In genomic region chr16:14445935-14446715, GRCh38 we compare ENCODE assay signal across 16 cellular contexts.
"Had no signal": no experiment of that assay in that cellular context is flagged by ENCODE, and none has a peak within 500 bp of the region (broad histone marks: within the 10 kb centered on the region; RNA-seq: fewer than 3 reads in every experiment).

No MANE protein-coding gene starts in this region.

- H3K4me3 Mint-ChIP-seq: activated T-cell treated with anti-CD3 and anti-CD28 coated beads, Interleukin-2, amount 50 U/mL, for 72 hours; effector memory CD8-positive, alpha-beta T cell; neural crest cell; stimulated activated naive B cell treated with anti-CD40 and anti-IgM and Interleukin-4, amounts not matched to agents 10 μg/mL and 1 μg/mL and 100 μg/mL, for 72 hours; T-helper 17 cell had no signal

- DNase-seq: activated CD4-positive, alpha-beta T cell treated with anti-CD3 and anti-CD28 coated beads for 1 hour; activated effector memory CD4-positive, alpha-beta T cell treated with anti-CD3 and anti-CD28 coated beads, Interleukin-2, amount 50 U/mL, for 16 hours; activated naive CD4-positive, alpha-beta T cell treated with anti-CD3 and anti-CD28 coated beads, Interleukin-2, amount 50 U/mL, for 16 hours; activated T-cell treated with anti-CD3 and anti-CD28 coated beads, Interleukin-2, amount 50 U/mL, for 72 hours; dermis blood vessel endothelial cell; effector memory CD8-positive, alpha-beta T cell; foreskin keratinocyte; hippocampal formation; mammary epithelial cell; ovary; spleen; stimulated activated naive B cell treated with anti-CD40 and anti-IgM and Interleukin-4, amounts not matched to agents 10 μg/mL and 1 μg/mL and 100 μg/mL, for 72 hours; T-helper 17 cell; uterus had no signal

- H3K9me3 Mint-ChIP-seq: activated T-cell treated with anti-CD3 and anti-CD28 coated beads, Interleukin-2, amount 50 U/mL, for 72 hours; effector memory CD8-positive, alpha-beta T cell; neural crest cell; stimulated activated naive B cell treated with anti-CD40 and anti-IgM and Interleukin-4, amounts not matched to agents 10 μg/mL and 1 μg/mL and 100 μg/mL, for 72 hours had no signal

- H3K27ac Mint-ChIP-seq: activated T-cell treated with anti-CD3 and anti-CD28 coated beads, Interleukin-2, amount 50 U/mL, for 72 hours; effector memory CD8-positive, alpha-beta T cell; stimulated activated naive B cell treated with anti-CD40 and anti-IgM and Interleukin-4, amounts not matched to agents 10 μg/mL and 1 μg/mL and 100 μg/mL, for 72 hours; T-helper 17 cell had no signal

- H3K27me3 Mint-ChIP-seq: effector memory CD8-positive, alpha-beta T cell; stimulated activated naive B cell treated with anti-CD40 and anti-IgM and Interleukin-4, amounts not matched to agents 10 μg/mL and 1 μg/mL and 100 μg/mL, for 72 hours; T-helper 17 cell had no signal

- H3K4me1 Mint-ChIP-seq: neural crest cell; stimulated activated naive B cell treated with anti-CD40 and anti-IgM and Interleukin-4, amounts not matched to agents 10 μg/mL and 1 μg/mL and 100 μg/mL, for 72 hours had no signal

- ATAC-seq: activated T-cell treated with anti-CD3 and anti-CD28 coated beads, Interleukin-2, amount 50 U/mL, for 72 hours; effector memory CD8-positive, alpha-beta T cell; foreskin keratinocyte; left lobe of liver; stimulated activated naive B cell treated with anti-CD40 and anti-IgM and Interleukin-4, amounts not matched to agents 10 μg/mL and 1 μg/mL and 100 μg/mL, for 72 hours; T-helper 17 cell had no signal
